ENCODE assay signal across 19 cellular contexts in the genomic region with DNA sequence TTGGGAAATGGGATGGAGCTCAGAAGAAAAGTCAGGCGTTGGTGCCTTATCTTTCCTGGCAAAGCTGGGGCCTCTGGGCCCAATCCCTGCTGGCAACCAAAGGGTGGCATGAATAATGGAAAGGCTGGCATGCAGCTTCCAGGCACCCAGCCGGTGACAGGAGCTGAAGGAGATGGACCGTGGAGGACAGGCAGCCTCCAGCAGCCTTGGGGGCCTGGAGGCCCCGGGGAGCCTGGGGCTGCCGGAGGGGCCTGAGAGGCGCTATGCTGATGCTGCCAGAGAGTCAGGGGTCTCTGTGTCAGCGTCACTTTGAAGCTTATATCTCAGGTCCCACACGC. TPM values are rescaled to one million over a fixed set of nuclear protein-coding genes. Genes with fewer than 3 reads are reported as not detected.
DNase-seq lines count a peak whose midpoint lies in the region; ATAC-seq and TF ChIP-seq lines count a peak whose summit lies in the region.
"Had no signal": no experiment of that assay in that cellular context is flagged by ENCODE, and none has a peak within 500 bp of the region (broad histone marks: within the 10 kb centered on the region; RNA-seq: fewer than 3 reads in every experiment).

No MANE protein-coding gene starts in this region.

- intact Hi-C loops in vagina (cut with DNase I) (no loop called here), breast epithelium (cut with DNase I; ENCODE audit: low total_unique reads) (loop anchor here (5.0 kb wide), 1 partner anchor 837 kb away; no protein-coding TSS in a partner anchor)
- intact Hi-C loops in activated naive CD4-positive, alpha-beta T cell treated with anti-CD3 and anti-CD28 coated beads for 36 hours (cut with micrococcal nuclease): no loop called here

- H3K4me3 Mint-ChIP-seq in brain (no peak overlapping the region), neural crest cell (no peak overlapping the region)
- no peak overlapping the region for H3K4me3 Mint-ChIP-seq in activated naive CD4-positive, alpha-beta T cell treated with anti-CD3 and anti-CD28 coated beads for 36 hours
- H3K4me3 Mint-ChIP-seq: CD4-positive, alpha-beta T cell; dendritic cell treated with granulocyte-macrophage colony-stimulating factor and Interleukin-4, amounts not matched to agents 40 ng/mL and 50 ng/mL, for 4 days; type B pancreatic cell; WTC11 had no signal

- H2AFZ ChIP-seq in SK-N-SH (ENCODE audit: low read depth): no peak overlapping the region

- H3K36me3 ChIP-seq in SK-N-SH (replicated peaks in 1 of 2; ENCODE audit: control insufficient read depth in 1 of 2, insufficient read depth in 2 of 2, low read length in 1 of 2) (no peaks in the 10 kb centered on the region), vagina (no peaks in the 10 kb centered on the region), breast epithelium (no peaks in the 10 kb centered on the region)
- H3K36me3 ChIP-seq: spleen had no signal

- H3K27me3 Mint-ChIP-seq in brain (peaks cover under 1% of the 10 kb centered on the region), neural crest cell (ENCODE audit: low read depth) (no peaks in the 10 kb centered on the region)
- H3K27me3 Mint-ChIP-seq in activated naive CD4-positive, alpha-beta T cell treated with anti-CD3 and anti-CD28 coated beads for 36 hours (ENCODE audit: low read depth): peaks cover 28% of the 10 kb centered on the region

- DNase-seq in SK-N-SH (no peak), neural crest cell (ENCODE audit: low read depth, low spot score) (no peak), vagina (ENCODE audit: extremely low spot score in 2 of 2) (no peak), breast epithelium (ENCODE audit: low spot score in 2 of 2) (no peak)
- DNase-seq in activated naive CD4-positive, alpha-beta T cell treated with anti-CD3 and anti-CD28 coated beads for 36 hours: no peak
- DNase-seq: amniotic stem cell; CD4-positive, alpha-beta T cell; islet precursor cell; mucosa of descending colon; NCI-H2081; occipital lobe; spleen had no signal

- no peaks in the 10 kb centered on the region for H3K27me3 ChIP-seq in SK-N-SH (ENCODE audit: insufficient read depth)
- no peaks in the 10 kb centered on the region for H3K27me3 ChIP-seq in vagina
- peaks cover 0 to 5% of the 10 kb centered on the region in 2 donors for H3K27me3 ChIP-seq in breast epithelium

- TF ChIP-seq CTCF in SK-N-SH (IDR thresholded peaks at IDR 0.05) (no peak), brain (conservative IDR thresholded peaks at IDR 0.05) (no peak), neural crest cell (conservative IDR thresholded peaks at IDR 0.05) (no peak), vagina (IDR thresholded peaks at IDR 0.05) (no peak), breast epithelium (IDR thresholded peaks at IDR 0.05) (no peak)

- peak overlapping the region in 3 of 5 experiments; percentile 51 to 80 (median 67) for H3K27ac Mint-ChIP-seq in brain
- peak overlapping the region; percentile 86 for H3K27ac Mint-ChIP-seq in neural crest cell (ENCODE audit: unreplicated experiment)
- H3K27ac Mint-ChIP-seq in activated naive CD4-positive, alpha-beta T cell treated with anti-CD3 and anti-CD28 coated beads for 36 hours: no peak overlapping the region
- H3K27ac Mint-ChIP-seq: activated T-helper 2 cell treated with anti-CD3 and anti-CD28 coated beads, Interferon-gamma antibody, Interleukin-2, Interleukin-4, amounts not matched to agents 10 μg/mL and 5 μg/mL and 100 μg/mL, durations not matched to agents 14 hours and 24 hours and 36 hours; CD4-positive, alpha-beta T cell; dendritic cell treated with granulocyte-macrophage colony-stimulating factor and Interleukin-4, amounts not matched to agents 40 ng/mL and 50 ng/mL, for 4 days; WTC11 had no signal

- POLR2A ChIA-PET in SK-N-SH (lab: Yijun Ruan, JAX): no interaction called here

- no peak for TF ChIP-seq POLR2A in vagina (IDR thresholded peaks at IDR 0.05)
- TF ChIP-seq POLR2A in breast epithelium (IDR thresholded peaks at IDR 0.05): no peak

- no peak for TF ChIP-seq RAD21 in SK-N-SH (IDR thresholded peaks at IDR 0.05; ENCODE audit: low read length)

- H3F3A ChIP-seq in SK-N-SH (replicated peaks; ENCODE audit: insufficient read depth): peaks cover 18% of the 10 kb centered on the region

- CTCF ChIA-PET in SK-N-SH (lab: Yijun Ruan, JAX): interaction anchor here (0.6 to 1.9 kb wide), 8 partner anchors 15 to 192 kb away, joined by 3 to 8 read pairs (median 4); no protein-coding TSS in a partner anchor
- CTCF ChIA-PET in activated naive CD4-positive, alpha-beta T cell treated with anti-CD3 and anti-CD28 coated beads for 36 hours (lab: Charles Lee): interaction anchor here (0.7 kb wide), 1 partner anchor 42 kb away, joined by 3 read pairs; no protein-coding TSS in a partner anchor

- WGBS in SK-N-SH (ENCODE audit: low lambda C conversion rate): 78% methylated on average over 2 of the region's 8 CpGs

- no peaks in the 10 kb centered on the region for H3K79me2 ChIP-seq in SK-N-SH (ENCODE audit: insufficient read depth)

- H3K9me3 Mint-ChIP-seq in brain (no peaks in the 10 kb centered on the region), neural crest cell (no peaks in the 10 kb centered on the region)
- no peaks in the 10 kb centered on the region for H3K9me3 Mint-ChIP-seq in activated naive CD4-positive, alpha-beta T cell treated with anti-CD3 and anti-CD28 coated beads for 36 hours
- H3K9me3 Mint-ChIP-seq: activated T-helper 2 cell treated with anti-CD3 and anti-CD28 coated beads, Interferon-gamma antibody, Interleukin-2, Interleukin-4, amounts not matched to agents 10 μg/mL and 5 μg/mL and 100 μg/mL, durations not matched to agents 14 hours and 24 hours and 36 hours; CD4-positive, alpha-beta T cell; dendritic cell treated with granulocyte-macrophage colony-stimulating factor and Interleukin-4, amounts not matched to agents 40 ng/mL and 50 ng/mL, for 4 days; type B pancreatic cell; WTC11 had no signal

- H3K9me3 ChIP-seq in SK-N-SH (no peaks in the 10 kb centered on the region), vagina (no peaks in the 10 kb centered on the region), breast epithelium (no peaks in the 10 kb centered on the region)
- H3K9me3 ChIP-seq: mucosa of descending colon, spleen had no signal

- H3K4me2 ChIP-seq in SK-N-SH: peak overlapping the region; percentile 32; the same call in 1 of the 2 replicates

- H3K36me3 Mint-ChIP-seq in brain (no peaks in the 10 kb centered on the region), neural crest cell (ENCODE audit: low read depth) (no peaks in the 10 kb centered on the region)
- H3K36me3 Mint-ChIP-seq in activated naive CD4-positive, alpha-beta T cell treated with anti-CD3 and anti-CD28 coated beads for 36 hours (ENCODE audit: low read depth): no peaks in the 10 kb centered on the region
- H3K36me3 Mint-ChIP-seq: type B pancreatic cell, WTC11 had no signal

- no peaks in the 10 kb centered on the region for H3K9me2 ChIP-seq in SK-N-SH

- no peaks in the 10 kb centered on the region for H4K20me1 ChIP-seq in SK-N-SH (ENCODE audit: insufficient read depth)

- no peak overlapping the region for H3K4me3 ChIP-seq in SK-N-SH (ENCODE audit: low read depth in 2 of 2, low read length in 1 of 2)
- H3K4me3 ChIP-seq in vagina: no peak overlapping the region
- no peak overlapping the region for H3K4me3 ChIP-seq in breast epithelium
- H3K4me3 ChIP-seq: mucosa of descending colon, spleen had no signal

- H3K4me1 Mint-ChIP-seq in brain: peaks cover 71% of the 10 kb centered on the region
- peaks cover 50% of the 10 kb centered on the region for H3K4me1 Mint-ChIP-seq in neural crest cell
- peaks cover 13% of the 10 kb centered on the region for H3K4me1 Mint-ChIP-seq in activated naive CD4-positive, alpha-beta T cell treated with anti-CD3 and anti-CD28 coated beads for 36 hours (ENCODE audit: low read depth)

- no peak overlapping the region for H3K9ac ChIP-seq in SK-N-SH

- no peak for ATAC-seq in SK-N-SH treated with all-trans-retinoic acid at 6 μM for 48 hours
- ATAC-seq in GM21619 (IDR thresholded peaks at IDR 0.05; ENCODE audit: unreplicated experiment): no peak
- ATAC-seq: mucosa of descending colon, WTC11 had no signal

- no peak for TF ChIP-seq EP300 in SK-N-SH (IDR thresholded peaks at IDR 0.05; ENCODE audit: borderline replicate concordance in 1 of 2, low read depth in 1 of 2, low read length in 1 of 2)

- H3K27ac ChIP-seq in SK-N-SH (ENCODE audit: low read depth in 2 of 2, low read length in 1 of 2): peak overlapping the region in 1 of 2 experiments; percentile 97; a peak in 1 of 4 replicates
- peak overlapping the region; percentile 89 for H3K27ac ChIP-seq in vagina
- no peak overlapping the region for H3K27ac ChIP-seq in breast epithelium

- H3K4me1 ChIP-seq in SK-N-SH (ENCODE audit: control insufficient read depth in 1 of 2, insufficient read depth in 2 of 2, low read depth in 1 of 2, low read length in 1 of 2) (peaks cover 13 to 57% of the 10 kb centered on the region in 2 experiments; a peak in 3 of 4 replicates), vagina (peaks cover 82% of the 10 kb centered on the region), breast epithelium (no peaks in the 10 kb centered on the region)

TF ChIP-seq in SK-N-SH, 30 proteins besides CTCF, POLR2A, EP300 and RAD21 (continues in another document):
- no peak for TF ChIP-seq TCF12 (IDR thresholded peaks at IDR 0.05)
- TF ChIP-seq RFX5 (IDR thresholded peaks at IDR 0.05; ENCODE audit: low read length): no peak

TF ChIP-seq in SK-N-SH treated with all-trans-retinoic acid at 6 μM for 48 hours, 23 proteins besides CTCF, POLR2A, EP300 and RAD21 (continues in another document):
- TF ChIP-seq, protein P1, sequence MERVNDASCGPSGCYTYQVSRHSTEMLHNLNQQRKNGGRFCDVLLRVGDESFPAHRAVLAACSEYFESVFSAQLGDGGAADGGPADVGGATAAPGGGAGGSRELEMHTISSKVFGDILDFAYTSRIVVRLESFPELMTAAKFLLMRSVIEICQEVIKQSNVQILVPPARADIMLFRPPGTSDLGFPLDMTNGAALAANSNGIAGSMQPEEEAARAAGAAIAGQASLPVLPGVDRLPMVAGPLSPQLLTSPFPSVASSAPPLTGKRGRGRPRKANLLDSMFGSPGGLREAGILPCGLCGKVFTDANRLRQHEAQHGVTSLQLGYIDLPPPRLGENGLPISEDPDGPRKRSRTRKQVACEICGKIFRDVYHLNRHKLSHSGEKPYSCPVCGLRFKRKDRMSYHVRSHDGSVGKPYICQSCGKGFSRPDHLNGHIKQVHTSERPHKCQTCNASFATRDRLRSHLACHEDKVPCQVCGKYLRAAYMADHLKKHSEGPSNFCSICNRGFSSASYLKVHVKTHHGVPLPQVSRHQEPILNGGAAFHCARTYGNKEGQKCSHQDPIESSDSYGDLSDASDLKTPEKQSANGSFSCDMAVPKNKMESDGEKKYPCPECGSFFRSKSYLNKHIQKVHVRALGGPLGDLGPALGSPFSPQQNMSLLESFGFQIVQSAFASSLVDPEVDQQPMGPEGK (CRISPR knock-in tag; IDR thresholded peaks at IDR 0.05; ENCODE audit: borderline replicate concordance): no peak
- TF ChIP-seq CSDC2 (CRISPR knock-in tag; IDR thresholded peaks at IDR 0.05): no peak

RNA-seq across cellular contexts. Expression of a gene that starts 38.2 kb away (rescaled TPM):
- polyA plus RNA-seq in SK-N-SH (2012; rRNA removed): 4.4 and 6.3 TPM in 2 replicates
- 5.2 and 5.8 TPM in 2 replicates for polyA plus RNA-seq in SK-N-SH (2012; cell fraction: cytosol; rRNA removed)
- polyA plus RNA-seq in SK-N-SH (2012; cell fraction: nucleus; rRNA removed): 5.8 and 7.2 TPM in 2 replicates
- polyA plus RNA-seq in brain (ENCODE audit: insufficient read depth, low read depth, low replicate concordance): 13.4 TPM
- total RNA-seq in neural crest cell: 36.7 and 40.1 TPM in 2 replicates
- total RNA-seq in vagina: 32.7 TPM
- total RNA-seq in activated naive CD4-positive, alpha-beta T cell treated with anti-CD3 and anti-CD28 coated beads for 36 hours: 1 to 10 TPM in 1 of 2 experiments, under 1 TPM in 1; 0.91 to 1.2 TPM
- 10 to 100 TPM; 11.3 to 26.1 (median 25.9) TPM for total RNA-seq in breast epithelium

Comparison
In these comparisons a context has a peak if more than half of its experiments do, and no peak if none do; other contexts are left out.
1. RNA of a gene that starts 38.2 kb away (total RNA-seq): 36.7 to 40.1 TPM in neural crest cell, 32.7 TPM in vagina (single experiment) and 11.3 to 26.1 TPM in breast epithelium; 0.91 to 1.2 TPM in activated naive CD4-positive, alpha-beta T cell treated with anti-CD3 and anti-CD28 coated beads for 36 hours; every median in the first group is over 4 times any median in the second.